21 cellular contexts compared by ENCODE assay signal in the genomic region with DNA sequence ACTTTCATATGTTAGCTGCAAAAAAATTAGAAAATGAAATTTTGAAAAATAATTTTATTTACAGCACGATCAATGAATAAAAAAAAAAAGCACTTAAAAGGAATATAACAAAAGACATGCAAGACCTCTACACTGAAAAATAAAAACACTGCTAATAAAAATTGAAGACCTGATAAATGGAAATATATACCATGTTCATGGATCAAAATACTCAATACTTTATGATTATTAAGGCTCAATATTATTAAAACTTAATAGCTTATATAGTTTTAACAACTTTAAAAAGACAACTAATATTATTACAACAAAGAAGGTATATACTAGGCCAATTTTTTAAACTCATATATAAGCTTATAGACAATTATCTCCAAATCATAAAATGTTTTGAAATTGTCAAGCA.
"Had no signal": no experiment of that assay in that cellular context is flagged by ENCODE, and none has a peak within 500 bp of the region (broad histone marks: within the 10 kb centered on the region; RNA-seq: fewer than 3 reads in every experiment).

No MANE protein-coding gene starts in this region.

- H3K36me3 Mint-ChIP-seq: naive thymus-derived CD4-positive, alpha-beta T cell; natural killer cell treated with Interleukin-12 subunit alpha and Interleukin-12 subunit beta and Interleukin-15 and Interleukin-18, amount 100 ng/mL, for 72 hours; stimulated activated memory B cell treated with anti-CD40 and anti-IgM and Interleukin-4, amounts not matched to agents 10 μg/mL and 1 μg/mL and 100 μg/mL, for 72 hours had no signal

- H3K27ac Mint-ChIP-seq: naive thymus-derived CD4-positive, alpha-beta T cell; natural killer cell treated with Interleukin-12 subunit alpha and Interleukin-12 subunit beta and Interleukin-15 and Interleukin-18, amount 100 ng/mL, for 72 hours; stimulated activated memory B cell treated with anti-CD40 and anti-IgM and Interleukin-4, amounts not matched to agents 10 μg/mL and 1 μg/mL and 100 μg/mL, for 72 hours; stimulated activated naive CD8-positive, alpha-beta T cell treated with anti-CD3 and anti-CD28 coated beads, Interleukin-15, amount 100 ng/mL, for 72 hours; type B pancreatic cell had no signal

- H3K4me1 Mint-ChIP-seq: naive thymus-derived CD4-positive, alpha-beta T cell; stimulated activated memory B cell treated with anti-CD40 and anti-IgM and Interleukin-4, amounts not matched to agents 10 μg/mL and 1 μg/mL and 100 μg/mL, for 72 hours; stimulated activated naive CD8-positive, alpha-beta T cell treated with anti-CD3 and anti-CD28 coated beads, Interleukin-15, amount 100 ng/mL, for 72 hours had no signal

- H3K9me3 Mint-ChIP-seq: stimulated activated naive CD8-positive, alpha-beta T cell treated with anti-CD3 and anti-CD28 coated beads, Interleukin-15, amount 100 ng/mL, for 72 hours had no signal

- ATAC-seq: mucosa of descending colon; naive thymus-derived CD4-positive, alpha-beta T cell; natural killer cell treated with Interleukin-12 subunit alpha and Interleukin-12 subunit beta and Interleukin-15 and Interleukin-18, amount 100 ng/mL, for 72 hours; right cardiac atrium; sciatic nerve; stimulated activated memory B cell treated with anti-CD40 and anti-IgM and Interleukin-4, amounts not matched to agents 10 μg/mL and 1 μg/mL and 100 μg/mL, for 72 hours; stimulated activated naive CD8-positive, alpha-beta T cell treated with anti-CD3 and anti-CD28 coated beads, Interleukin-15, amount 100 ng/mL, for 72 hours had no signal

- DNase-seq: hippocampal formation; left ventricle myocardium inferior; mesendoderm; midbrain; mucosa of descending colon; naive thymus-derived CD4-positive, alpha-beta T cell; ovary; retina; right cardiac atrium; stimulated activated CD4-positive, alpha-beta T cell treated with anti-CD3 and anti-CD28 coated beads, Interleukin-1b, Interleukin-23, amount 100 ng/mL, for 48 hours; stimulated activated CD4-positive, alpha-beta T cell treated with anti-CD3 and anti-CD28 coated beads, Interleukin-2, amount 100 ng/mL, for 48 hours; stimulated activated CD4-positive, alpha-beta T cell treated with anti-CD3 and anti-CD28 coated beads, Interleukin-4, amount 100 ng/mL, for 4 hours; stimulated activated CD8-positive, alpha-beta memory T cell treated with anti-CD3 and anti-CD28 coated beads, Interleukin-4, amount 100 ng/mL, for 48 hours; stimulated activated naive CD4-positive, alpha-beta T cell treated with Interleukin-2 at 50 U/mL for 16 hours; stimulated activated naive CD8-positive, alpha-beta T cell treated with anti-CD3 and anti-CD28 coated beads, Interleukin-15, amount 100 ng/mL, for 72 hours; substantia nigra; uterus had no signal

- H3K4me3 Mint-ChIP-seq: naive thymus-derived CD4-positive, alpha-beta T cell; natural killer cell treated with Interleukin-12 subunit alpha and Interleukin-12 subunit beta and Interleukin-15 and Interleukin-18, amount 100 ng/mL, for 72 hours; stimulated activated memory B cell treated with anti-CD40 and anti-IgM and Interleukin-4, amounts not matched to agents 10 μg/mL and 1 μg/mL and 100 μg/mL, for 72 hours; stimulated activated naive CD8-positive, alpha-beta T cell treated with anti-CD3 and anti-CD28 coated beads, Interleukin-15, amount 100 ng/mL, for 72 hours; type B pancreatic cell had no signal

- H3K27me3 Mint-ChIP-seq: natural killer cell treated with Interleukin-12 subunit alpha and Interleukin-12 subunit beta and Interleukin-15 and Interleukin-18, amount 100 ng/mL, for 72 hours; stimulated activated memory B cell treated with anti-CD40 and anti-IgM and Interleukin-4, amounts not matched to agents 10 μg/mL and 1 μg/mL and 100 μg/mL, for 72 hours had no signal
